ENCODE assay signal across 16 cellular contexts in the genomic region with DNA sequence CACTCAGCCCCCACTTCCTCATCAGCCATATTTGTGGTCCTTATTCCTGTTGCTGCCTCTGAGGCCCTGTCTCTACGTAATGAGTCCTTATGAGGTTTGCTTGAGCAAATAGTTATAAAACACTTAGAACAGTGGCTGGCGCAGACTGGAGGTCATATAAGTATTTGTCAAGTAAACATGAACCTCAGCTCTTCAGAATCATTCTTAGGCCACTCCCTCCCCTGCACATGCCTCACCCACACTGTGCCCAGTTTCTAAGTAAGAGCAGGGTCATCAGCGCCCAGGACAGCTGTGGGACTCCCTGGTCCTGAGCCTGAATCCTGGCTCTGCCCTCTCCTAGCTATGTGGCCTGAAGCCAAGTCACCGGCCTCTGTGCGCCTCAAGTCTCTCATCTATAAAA. TPM values are rescaled to one million over a fixed set of nuclear protein-coding genes. Genes with fewer than 3 reads are reported as not detected.
DNase-seq lines count a peak whose midpoint lies in the region; ATAC-seq, FAIRE-seq and TF ChIP-seq lines count a peak whose summit lies in the region.
"Had no signal": no experiment of that assay in that cellular context is flagged by ENCODE, and none has a peak within 500 bp of the region (broad histone marks: within the 10 kb centered on the region; RNA-seq: fewer than 3 reads in every experiment).

No MANE protein-coding gene starts in this region.

- H3K4me3 Mint-ChIP-seq in activated CD8-positive, alpha-beta memory T cell treated with anti-CD3 and anti-CD28 coated beads, Interleukin-2, amount 10 ng/mL, durations not matched to agents 7 days and 5 days: no peak overlapping the region
- no peak overlapping the region for H3K4me3 Mint-ChIP-seq in stimulated activated naive B cell treated with anti-CD40 and anti-IgM and Interleukin-4, amounts not matched to agents 10 μg/mL and 1 μg/mL and 100 μg/mL, for 72 hours
- H3K4me3 Mint-ChIP-seq: activated naive CD8-positive, alpha-beta T cell had no signal

- no peaks in the 10 kb centered on the region for H3K9me1 ChIP-seq in K562 (ENCODE audit: control insufficient read depth, insufficient read depth, low read length)

- H3K9me3 Mint-ChIP-seq in activated CD8-positive, alpha-beta memory T cell treated with anti-CD3 and anti-CD28 coated beads, Interleukin-2, amount 10 ng/mL, durations not matched to agents 7 days and 5 days (ENCODE audit: low read depth): no peaks in the 10 kb centered on the region
- no peaks in the 10 kb centered on the region for H3K9me3 Mint-ChIP-seq in stimulated activated naive B cell treated with anti-CD40 and anti-IgM and Interleukin-4, amounts not matched to agents 10 μg/mL and 1 μg/mL and 100 μg/mL, for 72 hours

- no peaks in the 10 kb centered on the region for H3K9me3 ChIP-seq in K562 (replicated peaks; ENCODE audit: control insufficient read depth, insufficient read depth, low read depth, low read length)
- H3K9me3 ChIP-seq: ovary had no signal

- no peak overlapping the region for H2AFZ ChIP-seq in K562 (ENCODE audit: low read depth, low read length)

- no peak for TF ChIP-seq RAD21 in K562 (CRISPR knock-in tag; conservative IDR thresholded peaks at IDR 0.05 in 1 of 2, IDR thresholded peaks at IDR 0.05 in 1 of 2)

- H3K4me2 ChIP-seq in K562 (ENCODE audit: insufficient read depth, low read length): no peak overlapping the region

- peaks cover 56% of the 10 kb centered on the region; the same call in 2 of the 3 replicates for H3K36me3 ChIP-seq in K562 (ENCODE audit: control insufficient read depth, insufficient read depth, low read length)
- H3K36me3 ChIP-seq: ovary had no signal

- no peak for TF ChIP-seq CTCF in K562 (IDR thresholded peaks at IDR 0.05 in 2 of 3, conservative IDR thresholded peaks at IDR 0.05 in 1 of 3; ENCODE audit: insufficient read depth in 2 of 3, low read depth in 1 of 3, low read length in 3 of 3)

- intact Hi-C loops in K562 (cut with micrococcal nuclease): loop anchor here (10.0 kb wide), 1 partner anchor 408 kb away; no protein-coding TSS in a partner anchor

- H3K27ac Mint-ChIP-seq in activated CD8-positive, alpha-beta memory T cell treated with anti-CD3 and anti-CD28 coated beads, Interleukin-2, amount 10 ng/mL, durations not matched to agents 7 days and 5 days: peak overlapping the region; percentile 98
- peak overlapping the region; percentile 27 for H3K27ac Mint-ChIP-seq in stimulated activated naive B cell treated with anti-CD40 and anti-IgM and Interleukin-4, amounts not matched to agents 10 μg/mL and 1 μg/mL and 100 μg/mL, for 72 hours

- H3K4me1 Mint-ChIP-seq in activated CD8-positive, alpha-beta memory T cell treated with anti-CD3 and anti-CD28 coated beads, Interleukin-2, amount 10 ng/mL, durations not matched to agents 7 days and 5 days: peaks cover 67% of the 10 kb centered on the region
- peaks cover 37 to 60% of the 10 kb centered on the region in 2 donors for H3K4me1 Mint-ChIP-seq in stimulated activated naive B cell treated with anti-CD40 and anti-IgM and Interleukin-4, amounts not matched to agents 10 μg/mL and 1 μg/mL and 100 μg/mL, for 72 hours

- H3K36me3 Mint-ChIP-seq in activated CD8-positive, alpha-beta memory T cell treated with anti-CD3 and anti-CD28 coated beads, Interleukin-2, amount 10 ng/mL, durations not matched to agents 7 days and 5 days: peaks cover 34% of the 10 kb centered on the region
- peaks cover 31 to 54% of the 10 kb centered on the region in 2 donors for H3K36me3 Mint-ChIP-seq in stimulated activated naive B cell treated with anti-CD40 and anti-IgM and Interleukin-4, amounts not matched to agents 10 μg/mL and 1 μg/mL and 100 μg/mL, for 72 hours
- H3K36me3 Mint-ChIP-seq: activated naive CD8-positive, alpha-beta T cell had no signal

- no peak for TF ChIP-seq POLR2A in K562 (conservative IDR thresholded peaks at IDR 0.05)

- no peak overlapping the region for H3K4me3 ChIP-seq in K562
- H3K4me3 ChIP-seq: ovary, SK-N-MC had no signal

- no peaks in the 10 kb centered on the region for H4K20me1 ChIP-seq in K562 (replicated peaks; ENCODE audit: control insufficient read depth, insufficient read depth, low read length)

- H3K4me1 ChIP-seq in K562 (replicated peaks in 1 of 2; ENCODE audit: control insufficient read depth in 2 of 2, insufficient read depth in 2 of 2, low read length in 2 of 2): peaks cover 31 to 60% of the 10 kb centered on the region in 2 experiments

- H3K9ac ChIP-seq in K562 (ENCODE audit: insufficient read depth in 1 of 2, low read depth in 2 of 2, low read length in 2 of 2): no peak overlapping the region

- no peak for ATAC-seq in activated CD8-positive, alpha-beta memory T cell treated with anti-CD3 and anti-CD28 coated beads, Interleukin-2, amount 10 ng/mL, durations not matched to agents 7 days and 5 days
- ATAC-seq in K562: no peak
- ATAC-seq in stimulated activated naive B cell treated with anti-CD40 and anti-IgM and Interleukin-4, amounts not matched to agents 10 μg/mL and 1 μg/mL and 100 μg/mL, for 72 hours (replicated peaks): no peak
- no peak for ATAC-seq in HG03175 (IDR thresholded peaks at IDR 0.05; ENCODE audit: unreplicated experiment)
- no peak for ATAC-seq in GM19328 (IDR thresholded peaks at IDR 0.05; ENCODE audit: unreplicated experiment)

- POLR2A ChIA-PET in K562 (lab: Yijun Ruan, JAX): interaction anchor here (0.5 to 1.5 kb wide), 4 partner anchors 9 to 180 kb away, joined by 3 to 5 read pairs (median 4); no protein-coding TSS in a partner anchor

- DNase-seq in activated CD8-positive, alpha-beta memory T cell treated with anti-CD3 and anti-CD28 coated beads, Interleukin-2, amount 10 ng/mL, durations not matched to agents 7 days and 5 days: no peak
- DNase-seq in activated CD8-positive, alpha-beta memory T cell treated with anti-CD3 and anti-CD28 coated beads, Interleukin-2, amount 50 U/mL, for 48 hours: no peak
- DNase-seq in NCI-H69 (lab: John Stamatoyannopoulos, UW) (peak; percentile 32), K562 (ENCODE audit: extremely low read depth in 1 of 4, low spot score in 3 of 4) (no peak), retina (no peak)
- DNase-seq in stimulated activated naive B cell treated with anti-CD40 and anti-IgM and Interleukin-4, amounts not matched to agents 10 μg/mL and 1 μg/mL and 100 μg/mL, for 72 hours: no peak
- DNase-seq: activated CD4-positive, alpha-beta T cell treated with anti-CD3 and anti-CD28 coated beads for 4 hours; cerebellar nuclear complex; hypothalamus; NCI-H1436 had no signal

- no peak for FAIRE-seq in K562 (lab: Jason Lieb, UNC)
- FAIRE-seq: G401.6 had no signal

- in situ Hi-C loops in K562 (cut with MboI): loop anchor here (5.0 to 25.0 kb wide), 2 partner anchors 36 to 976 kb away; a partner anchor contains a TSS

- TF ChIP-seq EP300 in K562 (IDR thresholded peaks at IDR 0.05; ENCODE audit: low read length): no peak

- no peaks in the 10 kb centered on the region for H3K27me3 Mint-ChIP-seq in activated CD8-positive, alpha-beta memory T cell treated with anti-CD3 and anti-CD28 coated beads, Interleukin-2, amount 10 ng/mL, durations not matched to agents 7 days and 5 days
- no peaks in the 10 kb centered on the region for H3K27me3 Mint-ChIP-seq in stimulated activated naive B cell treated with anti-CD40 and anti-IgM and Interleukin-4, amounts not matched to agents 10 μg/mL and 1 μg/mL and 100 μg/mL, for 72 hours
- H3K27me3 Mint-ChIP-seq: activated naive CD8-positive, alpha-beta T cell had no signal

- no peak overlapping the region for H3K27ac ChIP-seq in K562 (ENCODE audit: extremely low read depth, low read depth, low read length)
- H3K27ac ChIP-seq: ovary, SK-N-MC had no signal

- no peaks in the 10 kb centered on the region for H3K27me3 ChIP-seq in K562 (ENCODE audit: control insufficient read depth in 2 of 2, insufficient read depth in 2 of 2, low read length in 2 of 2)
- H3K27me3 ChIP-seq: ovary had no signal

- peaks cover 17% of the 10 kb centered on the region for H3K79me2 ChIP-seq in K562 (ENCODE audit: control insufficient read depth, insufficient read depth, low read length)

- CTCF ChIA-PET in activated CD8-positive, alpha-beta memory T cell treated with anti-CD3 and anti-CD28 coated beads, Interleukin-2, amount 10 ng/mL, durations not matched to agents 7 days and 5 days (lab: Charles Lee): interaction anchor here (0.6 to 1.5 kb wide), 3 partner anchors 9 to 1035 kb away, joined by 3 to 5 read pairs (median 4); no protein-coding TSS in a partner anchor
- CTCF ChIA-PET in K562 (lab: Yijun Ruan, JAX; ENCODE audit: low intra/inter-chr PET ratio): no interaction called here

- BruUV-seq in K562 (replicated peaks; lab: Mats Ljungman, UMichigan): no TSS peak

- WGBS in K562 (ENCODE audit: insufficient coverage, low coverage, missing lambda C conversion rate): 88% methylated on average over 5 of the region's 5 CpGs

RNA-seq across cellular contexts. Expression of a gene that starts 4.0 kb away (rescaled TPM):
- 10 to 100 TPM; 64.7 to 71.4 TPM for total RNA-seq in activated CD8-positive, alpha-beta memory T cell treated with anti-CD3 and anti-CD28 coated beads, Interleukin-2, amount 10 ng/mL, durations not matched to agents 7 days and 5 days
- total RNA-seq in K562 (2011; cell fraction: chromatin; rRNA removed; ENCODE audit: low replicate concordance): 24.9 and 89.8 TPM in 2 replicates
- 90.4 and 100 TPM in 2 replicates for total RNA-seq in K562 (2011; cell fraction: nucleolus; rRNA removed)
- total RNA-seq in K562 (2011; cell fraction: nucleoplasm; rRNA removed): 52.6 and 55.0 TPM in 2 replicates
- 25.5 and 47.2 TPM in 2 replicates for total RNA-seq in K562 (2014; rRNA removed)
- 2.8 and 6.6 TPM in 2 replicates for total RNA-seq in K562 (2014; rRNA removed; fragmentation: Illumina TruSeq; extraction: Trizol)
- total RNA-seq in K562 (2015; rRNA removed; fragmentation: Illumina TruSeq; extraction: Trizol): 17.2 and 19.0 TPM in 2 replicates
- total RNA-seq in K562 (2021): 43.1 and 47.1 TPM in 2 replicates
- polyA plus RNA-seq in K562 (2011; rRNA removed): 14.0 and 19.4 TPM in 2 replicates
- polyA plus RNA-seq in K562 (2011; cell fraction: cytosol; rRNA removed): 30.0 and 73.0 TPM in 2 replicates
- 34.4 and 63.8 TPM in 2 replicates for polyA plus RNA-seq in K562 (2011; cell fraction: nucleus; rRNA removed)
- 26.5 and 52.2 TPM in 2 replicates for polyA plus RNA-seq in K562 (2012)
- 15.4 and 34.0 TPM in 2 replicates for polyA plus RNA-seq in K562 (2014; fragmentation: Illumina TruSeq; extraction: Trizol)
- 1 to 10 TPM; 2.6 to 3.4 TPM for polyA plus RNA-seq in K562 (2014; fragmentation: Nextera tagmentation; extraction: Ambion mirVana)
- 26.0 and 42.6 TPM in 2 replicates for polyA plus RNA-seq in K562 (2014; rRNA removed)
- polyA minus RNA-seq in K562 (2011; rRNA and poly(A)+ RNA removed): 7.5 and 10.6 TPM in 2 replicates
- polyA minus RNA-seq in K562 (2011; cell fraction: cytosol; rRNA and poly(A)+ RNA removed): 30.9 and 50.2 TPM in 2 replicates
- 24.7 and 25.8 TPM in 2 replicates for polyA minus RNA-seq in K562 (2011; cell fraction: nucleus; rRNA and poly(A)+ RNA removed)

RNA-seq across cellular contexts. Expression of a gene that starts 13.5 kb away (rescaled TPM):
- total RNA-seq in activated CD8-positive, alpha-beta memory T cell treated with anti-CD3 and anti-CD28 coated beads, Interleukin-2, amount 10 ng/mL, durations not matched to agents 7 days and 5 days: 10 to 100 TPM; 75.7 to 93.5 TPM
- 18.9 and 41.8 TPM in 2 replicates for total RNA-seq in K562 (2011; cell fraction: chromatin; rRNA removed; ENCODE audit: low replicate concordance)
- 25.3 and 31.9 TPM in 2 replicates for total RNA-seq in K562 (2011; cell fraction: nucleolus; rRNA removed)
- 19.5 and 22.4 TPM in 2 replicates for total RNA-seq in K562 (2011; cell fraction: nucleoplasm; rRNA removed)
- total RNA-seq in K562 (2014; rRNA removed) (13.0 and 16.0 TPM in 2 replicates), K562 (2014; rRNA removed; fragmentation: Illumina TruSeq; extraction: Trizol) (6.4 and 8.2 TPM in 2 replicates), K562 (2015; rRNA removed; fragmentation: Illumina TruSeq; extraction: Trizol) (16.8 and 17.0 TPM in 2 replicates), K562 (2021) (17.3 and 18.7 TPM in 2 replicates)
- polyA plus RNA-seq in K562 (2011; rRNA removed) (23.0 and 23.7 TPM in 2 replicates), K562 (2014; fragmentation: Illumina TruSeq; extraction: Trizol) (14.5 and 15.6 TPM in 2 replicates), K562 (2014; fragmentation: Nextera tagmentation; extraction: Ambion mirVana) (under 1 TPM; 0.13 to 0.20 TPM), K562 (2014; rRNA removed) (16.4 and 19.0 TPM in 2 replicates)
- 30.5 and 46.9 TPM in 2 replicates for polyA plus RNA-seq in K562 (2011; cell fraction: cytosol; rRNA removed)
- polyA plus RNA-seq in K562 (2011; cell fraction: nucleus; rRNA removed): 51.3 and 78.0 TPM in 2 replicates
- polyA plus RNA-seq in K562 (2012): 13.2 and 13.7 TPM in 2 replicates
- polyA minus RNA-seq in K562 (2011; rRNA and poly(A)+ RNA removed): 5.5 and 6.3 TPM in 2 replicates
- polyA minus RNA-seq in K562 (2011; cell fraction: cytosol; rRNA and poly(A)+ RNA removed): 3.5 and 5.2 TPM in 2 replicates
- polyA minus RNA-seq in K562 (2011; cell fraction: nucleus; rRNA and poly(A)+ RNA removed): 10.4 and 11.2 TPM in 2 replicates

RNA-seq across cellular contexts. Expression of a gene that starts 17.7 kb away (rescaled TPM):
- total RNA-seq in activated CD8-positive, alpha-beta memory T cell treated with anti-CD3 and anti-CD28 coated beads, Interleukin-2, amount 10 ng/mL, durations not matched to agents 7 days and 5 days: 1 to 10 TPM; 1.8 to 2.6 TPM
- total RNA-seq in K562 (2011; cell fraction: chromatin; rRNA removed; ENCODE audit: low replicate concordance): 4.2 and 9.4 TPM in 2 replicates
- 7.7 and 10.1 TPM in 2 replicates for total RNA-seq in K562 (2011; cell fraction: nucleolus; rRNA removed)
- total RNA-seq in K562 (2011; cell fraction: nucleoplasm; rRNA removed): 4.3 and 4.5 TPM in 2 replicates
- total RNA-seq in K562 (2014; rRNA removed) (2.5 and 3.1 TPM in 2 replicates), K562 (2014; rRNA removed; fragmentation: Illumina TruSeq; extraction: Trizol) (0.80 and 1.2 TPM in 2 replicates), K562 (2015; rRNA removed; fragmentation: Illumina TruSeq; extraction: Trizol) (0.58 and 1.3 TPM in 2 replicates), K562 (2021) (3.0 and 3.7 TPM in 2 replicates)
- polyA plus RNA-seq in K562 (2011; rRNA removed) (1.2 and 1.6 TPM in 2 replicates), K562 (2014; fragmentation: Illumina TruSeq; extraction: Trizol) (0.82 and 1.2 TPM in 2 replicates), K562 (2014; fragmentation: Nextera tagmentation; extraction: Ambion mirVana) (under 1 TPM; 0.18 to 0.41 TPM), K562 (2014; rRNA removed) (4.3 and 4.8 TPM in 2 replicates)
- 1.8 and 2.2 TPM in 2 replicates for polyA plus RNA-seq in K562 (2011; cell fraction: cytosol; rRNA removed)
- polyA plus RNA-seq in K562 (2011; cell fraction: nucleus; rRNA removed): 12.7 and 14.3 TPM in 2 replicates
- polyA plus RNA-seq in K562 (2012): 1.7 and 5.0 TPM in 2 replicates
- polyA minus RNA-seq in K562 (2011; rRNA and poly(A)+ RNA removed): 0.75 TPM in 1 of 2 replicates, not detected in the other
- 3.0 TPM in 1 of 2 replicates, not detected in the other for polyA minus RNA-seq in K562 (2011; cell fraction: cytosol; rRNA and poly(A)+ RNA removed)
- 2.6 TPM in 2 replicates for polyA minus RNA-seq in K562 (2011; cell fraction: nucleus; rRNA and poly(A)+ RNA removed)

RNA-seq across cellular contexts. Expression of a gene that starts 24.8 kb away (rescaled TPM):
- 10 to 100 TPM; 51.4 to 53.5 TPM for total RNA-seq in activated CD8-positive, alpha-beta memory T cell treated with anti-CD3 and anti-CD28 coated beads, Interleukin-2, amount 10 ng/mL, durations not matched to agents 7 days and 5 days
- total RNA-seq in K562 (2011; cell fraction: chromatin; rRNA removed; ENCODE audit: low replicate concordance): 99.6 and 215 TPM in 2 replicates
- 168 and 199 TPM in 2 replicates for total RNA-seq in K562 (2011; cell fraction: nucleolus; rRNA removed)
- total RNA-seq in K562 (2011; cell fraction: nucleoplasm; rRNA removed): 195 and 215 TPM in 2 replicates
- total RNA-seq in K562 (2014; rRNA removed): 56.6 and 88.7 TPM in 2 replicates
- 48.1 and 53.8 TPM in 2 replicates for total RNA-seq in K562 (2014; rRNA removed; fragmentation: Illumina TruSeq; extraction: Trizol)
- total RNA-seq in K562 (2015; rRNA removed; fragmentation: Illumina TruSeq; extraction: Trizol): 71.1 and 73.4 TPM in 2 replicates
- total RNA-seq in K562 (2021): 95.3 and 102 TPM in 2 replicates
- polyA plus RNA-seq in K562 (2011; rRNA removed): 93.8 and 101 TPM in 2 replicates
- 131 and 200 TPM in 2 replicates for polyA plus RNA-seq in K562 (2011; cell fraction: cytosol; rRNA removed)
- polyA plus RNA-seq in K562 (2011; cell fraction: nucleus; rRNA removed): 142 and 205 TPM in 2 replicates
- 83.9 and 86.2 TPM in 2 replicates for polyA plus RNA-seq in K562 (2012)
- polyA plus RNA-seq in K562 (2014; fragmentation: Illumina TruSeq; extraction: Trizol): 126 and 142 TPM in 2 replicates
- polyA plus RNA-seq in K562 (2014; fragmentation: Nextera tagmentation; extraction: Ambion mirVana): 10 to 100 TPM; 43.5 to 69.3 TPM
- polyA plus RNA-seq in K562 (2014; rRNA removed): 104 and 107 TPM in 2 replicates
- 54.4 and 75.4 TPM in 2 replicates for polyA minus RNA-seq in K562 (2011; rRNA and poly(A)+ RNA removed)
- polyA minus RNA-seq in K562 (2011; cell fraction: cytosol; rRNA and poly(A)+ RNA removed): 56.3 and 59.9 TPM in 2 replicates
- 64.1 and 85.1 TPM in 2 replicates for polyA minus RNA-seq in K562 (2011; cell fraction: nucleus; rRNA and poly(A)+ RNA removed)

RNA-seq across cellular contexts. Expression of a gene that starts 35.4 kb away (rescaled TPM):
- total RNA-seq in activated CD8-positive, alpha-beta memory T cell treated with anti-CD3 and anti-CD28 coated beads, Interleukin-2, amount 10 ng/mL, durations not matched to agents 7 days and 5 days: 10 to 100 TPM; 33.6 to 34.3 TPM
- 1.9 and 7.3 TPM in 2 replicates for total RNA-seq in K562 (2011; cell fraction: chromatin; rRNA removed; ENCODE audit: low replicate concordance)
- 7.1 and 11.2 TPM in 2 replicates for total RNA-seq in K562 (2011; cell fraction: nucleolus; rRNA removed)
- 3.7 and 5.5 TPM in 2 replicates for total RNA-seq in K562 (2011; cell fraction: nucleoplasm; rRNA removed)
- total RNA-seq in K562 (2014; rRNA removed): 33.2 and 56.5 TPM in 2 replicates
- 15.1 and 22.6 TPM in 2 replicates for total RNA-seq in K562 (2014; rRNA removed; fragmentation: Illumina TruSeq; extraction: Trizol)
- total RNA-seq in K562 (2015; rRNA removed; fragmentation: Illumina TruSeq; extraction: Trizol): 38.7 and 39.0 TPM in 2 replicates
- total RNA-seq in K562 (2021): 67.6 and 71.8 TPM in 2 replicates
- 37.2 and 44.6 TPM in 2 replicates for polyA plus RNA-seq in K562 (2011; rRNA removed)
- 48.4 and 109 TPM in 2 replicates for polyA plus RNA-seq in K562 (2011; cell fraction: cytosol; rRNA removed)
- polyA plus RNA-seq in K562 (2011; cell fraction: nucleus; rRNA removed): 29.2 and 57.2 TPM in 2 replicates
- polyA plus RNA-seq in K562 (2012): 69.4 and 83.0 TPM in 2 replicates
- polyA plus RNA-seq in K562 (2014; fragmentation: Illumina TruSeq; extraction: Trizol): 68.8 and 76.7 TPM in 2 replicates
- polyA plus RNA-seq in K562 (2014; fragmentation: Nextera tagmentation; extraction: Ambion mirVana): 10 to 100 TPM; 10.1 to 38.9 TPM
- 58.1 and 73.2 TPM in 2 replicates for polyA plus RNA-seq in K562 (2014; rRNA removed)
- 10.3 and 14.5 TPM in 2 replicates for polyA minus RNA-seq in K562 (2011; rRNA and poly(A)+ RNA removed)
- 11.4 and 13.5 TPM in 2 replicates for polyA minus RNA-seq in K562 (2011; cell fraction: cytosol; rRNA and poly(A)+ RNA removed)
- 1.2 and 2.1 TPM in 2 replicates for polyA minus RNA-seq in K562 (2011; cell fraction: nucleus; rRNA and poly(A)+ RNA removed)
